16 cellular contexts compared by ENCODE assay signal in genomic region chr1:4308826-4309225, GRCh38.
DNase-seq lines count a peak whose midpoint lies in the region; ATAC-seq and TF ChIP-seq lines count a peak whose summit lies in the region.
"Had no signal": no experiment of that assay in that cellular context is flagged by ENCODE, and none has a peak within 500 bp of the region (broad histone marks: within the 10 kb centered on the region; RNA-seq: fewer than 3 reads in every experiment).

No MANE protein-coding gene starts in this region.

- no peak overlapping the region for H3K18ac ChIP-seq in neuronal stem cell (ENCODE audit: low read length)

- H4K91ac ChIP-seq in neuronal stem cell (ENCODE audit: low read depth, low read length, poor library complexity) = no peak overlapping the region

- no peak overlapping the region for H2AK5ac ChIP-seq in neuronal stem cell (ENCODE audit: low read depth, low read length)

- H2BK12ac ChIP-seq in neuronal stem cell (ENCODE audit: low read length) = no peak overlapping the region

- H3K4ac ChIP-seq in neuronal stem cell (ENCODE audit: low read length) = no peak overlapping the region

- H3K14ac ChIP-seq in neuronal stem cell (ENCODE audit: low read length) = no peak overlapping the region

- H3K79me2 ChIP-seq in DOHH2 (ENCODE audit: control insufficient read depth, low read length) = no peaks in the 10 kb centered on the region

- no peak overlapping the region for H3K4me3 ChIP-seq in DOHH2 (ENCODE audit: low read length)
- H3K4me3 ChIP-seq in H7 (ENCODE audit: insufficient read depth, low read depth, low read length) = no peak overlapping the region
- no peak overlapping the region for H3K4me3 ChIP-seq in endodermal cell (ENCODE audit: low read length)
- H3K4me3 ChIP-seq in upper lobe of right lung = no peak overlapping the region
- H3K4me3 ChIP-seq in neuronal stem cell (ENCODE audit: low read length in 2 of 2) = no peak overlapping the region
- H3K4me3 ChIP-seq: BLaER1 had no signal

- no peak overlapping the region for H3K27ac Mint-ChIP-seq in endodermal cell
- H3K27ac Mint-ChIP-seq: CD4-positive, CD25-positive, alpha-beta regulatory T cell; CD8-positive, alpha-beta T cell had no signal

- no peak overlapping the region for H2BK5ac ChIP-seq in neuronal stem cell (ENCODE audit: low read length)

- peaks cover 20% of the 10 kb centered on the region for H3F3A ChIP-seq in DOHH2 (ENCODE audit: control insufficient read depth, insufficient read depth)

- H2BK120ac ChIP-seq in neuronal stem cell (ENCODE audit: low read depth, low read length) = no peak overlapping the region

- intact Hi-C loops in upper lobe of right lung (cut with DNase I) = no loop called here

- H3K9me2 ChIP-seq in DOHH2 (replicated peaks; ENCODE audit: control insufficient read depth, low read length) = no peaks in the 10 kb centered on the region

- H3K36me3 ChIP-seq in DOHH2 (ENCODE audit: control insufficient read depth, low read length) = peaks cover 21% of the 10 kb centered on the region
- H3K36me3 ChIP-seq in H7 (replicated peaks; ENCODE audit: control insufficient read depth, insufficient read depth, low read length) = no peaks in the 10 kb centered on the region
- H3K36me3 ChIP-seq in endodermal cell (ENCODE audit: control insufficient read depth, insufficient read depth, low read length) = no peaks in the 10 kb centered on the region
- no peaks in the 10 kb centered on the region for H3K36me3 ChIP-seq in upper lobe of right lung
- H3K36me3 ChIP-seq in neuronal stem cell (replicated peaks in 1 of 2; ENCODE audit: control insufficient read depth in 2 of 2, insufficient read depth in 2 of 2, low read length in 2 of 2) = no peaks in the 10 kb centered on the region
- H3K36me3 ChIP-seq: BLaER1 had no signal

- ATAC-seq in upper lobe of right lung (no peak), GM19452 (IDR thresholded peaks at IDR 0.05; ENCODE audit: unreplicated experiment) (no peak)
- ATAC-seq: CD8-positive, alpha-beta T cell; HCT116 had no signal

- H3K27me3 ChIP-seq in DOHH2 (ENCODE audit: control insufficient read depth, low read length) (no peaks in the 10 kb centered on the region), H7 (ENCODE audit: control insufficient read depth, insufficient read depth, low read length) (no peaks in the 10 kb centered on the region; the same call in 1 of the 2 replicates), endodermal cell (ENCODE audit: control insufficient read depth, insufficient read depth, low read length, poor library complexity, severe bottlenecking) (no peaks in the 10 kb centered on the region), upper lobe of right lung (no peaks in the 10 kb centered on the region), neuronal stem cell (ENCODE audit: control insufficient read depth in 3 of 3, insufficient read depth in 3 of 3, low read depth in 1 of 3, low read length in 3 of 3) (no peaks in the 10 kb centered on the region)
- H3K27me3 ChIP-seq: BLaER1 had no signal

- no peaks in the 10 kb centered on the region for H4K20me1 ChIP-seq in DOHH2 (ENCODE audit: control insufficient read depth, insufficient read depth, low read depth, low read length)
- H4K20me1 ChIP-seq: BLaER1 had no signal

- H3K9me3 ChIP-seq in DOHH2 (ENCODE audit: control insufficient read depth, insufficient read depth, low read length) (peaks cover 35% of the 10 kb centered on the region), endodermal cell (ENCODE audit: control insufficient read depth, low read length) (peaks cover 14% of the 10 kb centered on the region), upper lobe of right lung (no peaks in the 10 kb centered on the region), neuronal stem cell (replicated peaks in 1 of 2; ENCODE audit: control insufficient read depth in 2 of 2, insufficient read depth in 1 of 2, low read depth in 1 of 2, low read length in 2 of 2) (peaks cover 2 to 11% of the 10 kb centered on the region in 2 donors)
- H3K9me3 ChIP-seq: Caco-2 had no signal

- H3K9ac ChIP-seq in endodermal cell (ENCODE audit: extremely low read depth, low read length, poor library complexity, severe bottlenecking) (no peak overlapping the region), neuronal stem cell (ENCODE audit: low read depth, low read length, poor library complexity) (no peak overlapping the region)
- H3K9ac ChIP-seq: BLaER1 had no signal

- H3K27me3 Mint-ChIP-seq in endodermal cell (ENCODE audit: insufficient read depth) = peaks cover 5% of the 10 kb centered on the region
- H3K27me3 Mint-ChIP-seq: CD4-positive, CD25-positive, alpha-beta regulatory T cell had no signal

- H2AFZ ChIP-seq in neuronal stem cell (ENCODE audit: low read length) = no peak overlapping the region

- WGBS in endodermal cell (ENCODE audit: insufficient coverage in 1 of 2, insufficient read length in 1 of 2), 2 experiments = 76 to 80% methylated on average over 2 to 8 of the region's 8 CpGs
- WGBS in neuronal stem cell (ENCODE audit: extremely low coverage in 2 of 2, insufficient read length in 2 of 2, insufficient replicate concordance in 1 of 2), 2 donors = no CpG with 5 or more reads among the region's 8 CpGs

- H3K4me2 ChIP-seq in DOHH2 (ENCODE audit: low read length) (peak overlapping the region; percentile 12; the same call in 1 of the 2 replicates), neuronal stem cell (ENCODE audit: insufficient read depth, low read length, poor library complexity, severe bottlenecking) (no peak overlapping the region)

- no peak overlapping the region for H3K4me3 Mint-ChIP-seq in endodermal cell
- H3K4me3 Mint-ChIP-seq: CD4-positive, CD25-positive, alpha-beta regulatory T cell; CD8-positive, alpha-beta T cell; H9 had no signal

- H3K9me3 Mint-ChIP-seq in endodermal cell = peaks cover 50% of the 10 kb centered on the region

- H4K8ac ChIP-seq in neuronal stem cell (ENCODE audit: low read depth, low read length) = no peak overlapping the region

- H3K23ac ChIP-seq in neuronal stem cell (ENCODE audit: low read depth, low read length, poor library complexity) = no peak overlapping the region

- H2BK15ac ChIP-seq in neuronal stem cell (ENCODE audit: low read length) = no peak overlapping the region

- H3K79me1 ChIP-seq in neuronal stem cell (ENCODE audit: low read depth, low read length) = no peaks in the 10 kb centered on the region

- DNase-seq in H7 (peak; percentile 4), endodermal cell (peak; percentile 28), upper lobe of right lung (peak; percentile 43), neuronal stem cell (ENCODE audit: low spot score) (no peak)
- DNase-seq: Caco-2; CD4-positive, CD25-positive, alpha-beta regulatory T cell; CD8-positive, alpha-beta T cell; DMS 273 treated with DMSO at 0.1 percent for 48 hours; DMS79; GF-D8; H9 had no signal

- TF ChIP-seq CTCF in DOHH2 (IDR thresholded peaks at IDR 0.05; ENCODE audit: low read depth, low read length, poor library complexity, severe bottlenecking) (no peak), endodermal cell (conservative IDR thresholded peaks at IDR 0.05) (no peak), upper lobe of right lung (IDR thresholded peaks at IDR 0.05) (no peak)

- H3K4me1 Mint-ChIP-seq in endodermal cell = no peaks in the 10 kb centered on the region
- H3K4me1 Mint-ChIP-seq: CD4-positive, CD25-positive, alpha-beta regulatory T cell; H9 had no signal

- no peaks in the 10 kb centered on the region for H3K36me3 Mint-ChIP-seq in endodermal cell (ENCODE audit: low read depth)
- H3K36me3 Mint-ChIP-seq: CD4-positive, CD25-positive, alpha-beta regulatory T cell; CD8-positive, alpha-beta T cell had no signal

- H3K4me1 ChIP-seq in DOHH2 (ENCODE audit: control insufficient read depth, low read length) (peaks cover 83% of the 10 kb centered on the region), endodermal cell (ENCODE audit: control insufficient read depth, insufficient read depth, low read length) (no peaks in the 10 kb centered on the region), upper lobe of right lung (no peaks in the 10 kb centered on the region), neuronal stem cell (ENCODE audit: control insufficient read depth in 2 of 2, insufficient read depth in 1 of 2, low read depth in 1 of 2, low read length in 2 of 2) (no peaks in the 10 kb centered on the region)
- H3K4me1 ChIP-seq: Caco-2 had no signal

- H3K27ac ChIP-seq in DOHH2 (ENCODE audit: low read depth, low read length) (peak overlapping the region; percentile 92; the same call in 1 of the 2 replicates), endodermal cell (ENCODE audit: low read depth, low read length) (no peak overlapping the region), upper lobe of right lung (no peak overlapping the region), neuronal stem cell (replicated peaks; ENCODE audit: low read length) (no peak overlapping the region)
- H3K27ac ChIP-seq: BLaER1, C4-2B had no signal
